In the genomic region with DNA sequence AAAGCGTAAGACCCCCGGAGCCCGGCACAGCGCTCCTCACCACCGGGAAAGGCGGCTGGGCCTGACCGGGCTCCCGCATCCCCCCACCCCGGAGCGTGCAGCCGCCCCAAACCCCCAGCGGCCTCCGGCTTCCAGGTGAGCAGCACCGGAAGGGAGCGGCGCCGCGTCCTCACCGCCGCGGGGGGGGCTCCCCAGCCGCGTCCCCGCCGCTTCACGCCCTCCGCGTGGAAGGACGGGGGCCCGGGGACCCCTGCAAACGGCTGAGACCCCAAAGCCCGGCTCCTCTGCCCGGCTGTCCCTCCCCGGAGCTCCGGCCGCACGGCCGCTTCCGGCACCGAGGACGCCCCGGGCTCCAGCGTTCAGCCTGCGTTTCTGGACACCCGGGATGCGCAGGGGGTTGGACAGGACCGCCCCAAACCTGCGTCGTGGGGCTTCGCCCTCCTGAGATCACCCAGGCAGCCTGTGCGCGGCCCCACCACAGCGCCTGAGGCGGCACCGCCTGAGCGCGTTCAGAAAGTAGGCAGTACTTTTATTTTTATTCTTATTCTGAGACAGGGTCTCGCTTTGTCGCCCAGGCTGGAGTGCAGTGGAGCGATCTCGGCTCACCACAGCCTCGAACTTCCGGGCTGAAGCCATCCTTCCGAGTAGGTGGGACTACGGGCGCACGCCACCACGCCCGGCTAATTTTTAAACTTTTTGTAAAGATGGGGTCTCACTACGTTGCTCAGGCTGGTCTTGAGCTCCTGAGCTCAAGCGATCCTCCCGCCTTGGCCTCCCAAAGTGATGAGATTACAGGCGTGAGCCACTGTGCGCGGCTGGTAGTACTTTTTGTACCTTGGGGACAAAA, we compare ENCODE assay signal across 8 cellular contexts. TPM values are rescaled to one million over a fixed set of nuclear protein-coding genes. Genes with fewer than 3 reads are reported as not detected.
DNase-seq lines count a peak whose midpoint lies in the region; ATAC-seq and TF ChIP-seq lines count a peak whose summit lies in the region.

No MANE protein-coding gene starts in this region.

- ATAC-seq in GM18517 (IDR thresholded peaks at IDR 0.05; ENCODE audit: unreplicated experiment) (peak; percentile 50), HG02970 (IDR thresholded peaks at IDR 0.05; ENCODE audit: low FRiP score, unreplicated experiment) (peak; percentile 49)
- ATAC-seq in activated T-cell treated with anti-CD3 and anti-CD28 coated beads, Interleukin-2, amount 50 U/mL, for 72 hours (replicated peaks in 1 of 2), result peak; percentile 69 to 82

- no peaks in the 10 kb centered on the region for H3K27me3 ChIP-seq in AG04450 (ENCODE audit: control insufficient read depth, insufficient read depth, low read length)

- peak overlapping the region; percentile 52 for H3K27ac Mint-ChIP-seq in activated T-cell treated with anti-CD3 and anti-CD28 coated beads, Interleukin-2, amount 50 U/mL, for 72 hours

- POLR2A ChIA-PET in AG04450 (lab: Yijun Ruan, JAX), result interaction anchor here (0.6 kb wide), 1 partner anchor 153 kb away, joined by 3 read pairs; no protein-coding TSS in a partner anchor

- H3K27ac ChIP-seq in AG04450 (ENCODE audit: low read depth, low read length), result peak overlapping the region; percentile 57

- peaks cover 8 to 10% of the 10 kb centered on the region in 2 donors for H3K36me3 Mint-ChIP-seq in activated T-cell treated with anti-CD3 and anti-CD28 coated beads, Interleukin-2, amount 50 U/mL, for 72 hours (ENCODE audit: insufficient read depth in 2 of 2)

- no peak for TF ChIP-seq CTCF in AG04450 (IDR thresholded peaks at IDR 0.05; ENCODE audit: low read depth, low read length)

- peak overlapping the region; percentile 88 for H3K4me3 Mint-ChIP-seq in activated T-cell treated with anti-CD3 and anti-CD28 coated beads, Interleukin-2, amount 50 U/mL, for 72 hours

- intact Hi-C loops in posterior cingulate gyrus (cut with DNase I), result loop anchor here (5.0 kb wide), 1 partner anchor 312 kb away; no protein-coding TSS in a partner anchor

- CTCF ChIA-PET in AG04450 (lab: Charles Lee), result interaction anchor here (0.7 to 2.8 kb wide), 3 partner anchors 12 to 220 kb away, joined by 3 to 9 read pairs (median 4); no protein-coding TSS in a partner anchor

- H3K27me3 Mint-ChIP-seq in activated T-cell treated with anti-CD3 and anti-CD28 coated beads, Interleukin-2, amount 50 U/mL, for 72 hours (ENCODE audit: low read depth), result peaks cover 39% of the 10 kb centered on the region

- peak overlapping the region; percentile 64 for H3K4me3 ChIP-seq in AG04450 (ENCODE audit: low read depth, low read length)

- H3K9me3 Mint-ChIP-seq in activated T-cell treated with anti-CD3 and anti-CD28 coated beads, Interleukin-2, amount 50 U/mL, for 72 hours, result no peaks in the 10 kb centered on the region

- peaks cover 60% of the 10 kb centered on the region for H3K4me1 Mint-ChIP-seq in activated T-cell treated with anti-CD3 and anti-CD28 coated beads, Interleukin-2, amount 50 U/mL, for 72 hours (ENCODE audit: low read depth)

- DNase-seq in AG04450 (ENCODE audit: low read depth, low spot score) (no peak), NCI-H460 (ENCODE audit: extremely low read depth, low read depth) (peak; percentile 19), fibroblast of the conjunctiva (ENCODE audit: low read depth) (peak; percentile 30), posterior cingulate gyrus (peak; percentile 27 to 94 (median 66)), SKM-1 (lab: John Stamatoyannopoulos, UW; ENCODE audit: unreplicated experiment) (no peak)
- peak; percentile 65 to 72 for DNase-seq in activated T-cell treated with anti-CD3 and anti-CD28 coated beads, Interleukin-2, amount 50 U/mL, for 72 hours

- peaks cover 3% of the 10 kb centered on the region; the same call in 1 of the 2 replicates for H3K9me3 ChIP-seq in AG04450 (ENCODE audit: control insufficient read depth, insufficient read depth, low read length)

RNA-seq across cellular contexts. Expression of gene BLM, which starts 51.6 kb away (rescaled TPM):
- polyA plus RNA-seq in AG04450 (2011; rRNA removed), result 1.7 and 2.1 TPM in 2 replicates
- polyA minus RNA-seq in AG04450 (2011; rRNA and poly(A)+ RNA removed), result 1.7 and 2.3 TPM in 2 replicates
- total RNA-seq in NCI-H460 (2014; rRNA removed; shearing (Covaris generic)), result 9.9 and 10.6 TPM in 2 replicates
- polyA plus RNA-seq in NCI-H460 (2014; cell fraction: nucleus; rRNA removed), result 9.5 and 17.8 TPM in 2 replicates
- 100 to 1,000 TPM in 1 of 2 donors, 10 to 100 TPM in 1; 90.9 to 101 TPM for total RNA-seq in activated T-cell treated with anti-CD3 and anti-CD28 coated beads, Interleukin-2, amount 50 U/mL, for 72 hours

Comparison
In these comparisons a context has a peak if more than half of its experiments do, and no peak if none do; other contexts are left out.
1. DNase-seq: peak in NCI-H460 (single experiment), activated T-cell treated with anti-CD3 and anti-CD28 coated beads, Interleukin-2, amount 50 U/mL, for 72 hours (2 of 2), fibroblast of the conjunctiva (single experiment) and posterior cingulate gyrus (10 of 10); none in AG04450 (single experiment) and SKM-1 (single experiment).
2. Peak in every context shown above with its lines, with median percentiles within 50 percentile points of each other: ATAC-seq.